In the genomic region with DNA sequence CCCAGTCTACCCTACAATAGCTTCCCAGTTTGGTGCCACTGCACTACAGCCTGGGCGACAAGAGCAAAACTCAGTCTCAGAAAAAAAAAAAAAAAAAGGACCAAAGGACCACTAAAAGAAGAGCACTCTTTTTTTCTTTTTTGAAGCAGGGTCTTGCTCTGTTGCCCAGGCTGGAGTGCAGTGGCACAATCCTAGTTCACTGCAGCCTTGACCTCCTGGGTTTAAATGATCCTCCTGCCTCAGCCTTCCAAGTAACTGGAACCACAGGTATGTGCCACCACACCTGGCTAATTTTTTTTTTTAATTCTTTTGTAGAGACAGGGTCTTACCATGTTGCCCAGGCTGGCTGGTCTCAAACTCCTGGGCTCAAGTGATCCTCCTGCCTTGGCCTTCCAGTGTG, we compare ENCODE assay signal across 2 cellular contexts.
TF ChIP-seq lines count a peak whose summit lies in the region.

No MANE protein-coding gene starts in this region.

TF ChIP-seq in GM23338, 12 proteins besides CTCF, POLR2A, EP300 and RAD21:
- TF ChIP-seq ZNF331 (CRISPR knock-in tag; IDR thresholded peaks at IDR 0.05; ENCODE audit: low read depth) (no peak), NANOG (IDR thresholded peaks at IDR 0.05; ENCODE audit: borderline replicate concordance) (no peak), JUNB (IDR thresholded peaks at IDR 0.05; ENCODE audit: unreplicated experiment) (no peak), CREB1 (CRISPR knock-in tag; IDR thresholded peaks at IDR 0.05; ENCODE audit: low read depth) (no peak), EZH2 (IDR thresholded peaks at IDR 0.05; ENCODE audit: low read depth, unreplicated experiment) (no peak)
- TF ChIP-seq, protein P1, sequence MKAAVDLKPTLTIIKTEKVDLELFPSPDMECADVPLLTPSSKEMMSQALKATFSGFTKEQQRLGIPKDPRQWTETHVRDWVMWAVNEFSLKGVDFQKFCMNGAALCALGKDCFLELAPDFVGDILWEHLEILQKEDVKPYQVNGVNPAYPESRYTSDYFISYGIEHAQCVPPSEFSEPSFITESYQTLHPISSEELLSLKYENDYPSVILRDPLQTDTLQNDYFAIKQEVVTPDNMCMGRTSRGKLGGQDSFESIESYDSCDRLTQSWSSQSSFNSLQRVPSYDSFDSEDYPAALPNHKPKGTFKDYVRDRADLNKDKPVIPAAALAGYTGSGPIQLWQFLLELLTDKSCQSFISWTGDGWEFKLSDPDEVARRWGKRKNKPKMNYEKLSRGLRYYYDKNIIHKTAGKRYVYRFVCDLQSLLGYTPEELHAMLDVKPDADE (IDR thresholded peaks at IDR 0.05) = no peak

TF ChIP-seq in K562, 482 proteins besides CTCF, POLR2A, EP300 and RAD21:
- TF ChIP-seq ZNF444 (CRISPR knock-in tag; IDR thresholded peaks at IDR 0.05) (no peak), SMARCC2 (IDR thresholded peaks at IDR 0.05; ENCODE audit: low read depth) (no peak), BCOR (IDR thresholded peaks at IDR 0.05) (peak; percentile 31; the same call in 1 of the 2 replicates), NEUROD1 (IDR thresholded peaks at IDR 0.05; ENCODE audit: borderline replicate concordance, low read depth, low read length, partially characterized antibody) (no peak), ZFX (CRISPR knock-in tag; IDR thresholded peaks at IDR 0.05) (no peak), MAZ (CRISPR knock-in tag; conservative IDR thresholded peaks at IDR 0.05 in 1 of 2, IDR thresholded peaks at IDR 0.05 in 1 of 2) (no peak), ZNF324 (CRISPR knock-in tag; IDR thresholded peaks at IDR 0.05) (no peak), CTBP1 (IDR thresholded peaks at IDR 0.05; ENCODE audit: borderline replicate concordance) (no peak), HDAC3 (IDR thresholded peaks at IDR 0.05; ENCODE audit: borderline replicate concordance, partially characterized antibody) (no peak), ZNF121 (CRISPR knock-in tag; conservative IDR thresholded peaks at IDR 0.05) (peak; percentile 78), GATAD2A (IDR thresholded peaks at IDR 0.05) (no peak)
- TF ChIP-seq, protein P2, sequence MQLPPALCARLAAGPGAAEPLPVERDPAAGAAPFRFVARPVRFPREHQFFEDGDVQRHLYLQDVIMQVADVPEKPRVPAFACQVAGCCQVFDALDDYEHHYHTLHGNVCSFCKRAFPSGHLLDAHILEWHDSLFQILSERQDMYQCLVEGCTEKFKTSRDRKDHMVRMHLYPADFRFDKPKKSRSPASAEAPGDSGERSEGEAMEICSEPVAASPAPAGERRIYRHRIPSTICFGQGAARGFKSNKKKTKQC (CRISPR knock-in tag; IDR thresholded peaks at IDR 0.05) = no peak
- TF ChIP-seq, protein P3, sequence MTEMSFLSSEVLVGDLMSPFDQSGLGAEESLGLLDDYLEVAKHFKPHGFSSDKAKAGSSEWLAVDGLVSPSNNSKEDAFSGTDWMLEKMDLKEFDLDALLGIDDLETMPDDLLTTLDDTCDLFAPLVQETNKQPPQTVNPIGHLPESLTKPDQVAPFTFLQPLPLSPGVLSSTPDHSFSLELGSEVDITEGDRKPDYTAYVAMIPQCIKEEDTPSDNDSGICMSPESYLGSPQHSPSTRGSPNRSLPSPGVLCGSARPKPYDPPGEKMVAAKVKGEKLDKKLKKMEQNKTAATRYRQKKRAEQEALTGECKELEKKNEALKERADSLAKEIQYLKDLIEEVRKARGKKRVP (CRISPR knock-in tag; IDR thresholded peaks at IDR 0.05) = no peak
- TF ChIP-seq, protein P4, sequence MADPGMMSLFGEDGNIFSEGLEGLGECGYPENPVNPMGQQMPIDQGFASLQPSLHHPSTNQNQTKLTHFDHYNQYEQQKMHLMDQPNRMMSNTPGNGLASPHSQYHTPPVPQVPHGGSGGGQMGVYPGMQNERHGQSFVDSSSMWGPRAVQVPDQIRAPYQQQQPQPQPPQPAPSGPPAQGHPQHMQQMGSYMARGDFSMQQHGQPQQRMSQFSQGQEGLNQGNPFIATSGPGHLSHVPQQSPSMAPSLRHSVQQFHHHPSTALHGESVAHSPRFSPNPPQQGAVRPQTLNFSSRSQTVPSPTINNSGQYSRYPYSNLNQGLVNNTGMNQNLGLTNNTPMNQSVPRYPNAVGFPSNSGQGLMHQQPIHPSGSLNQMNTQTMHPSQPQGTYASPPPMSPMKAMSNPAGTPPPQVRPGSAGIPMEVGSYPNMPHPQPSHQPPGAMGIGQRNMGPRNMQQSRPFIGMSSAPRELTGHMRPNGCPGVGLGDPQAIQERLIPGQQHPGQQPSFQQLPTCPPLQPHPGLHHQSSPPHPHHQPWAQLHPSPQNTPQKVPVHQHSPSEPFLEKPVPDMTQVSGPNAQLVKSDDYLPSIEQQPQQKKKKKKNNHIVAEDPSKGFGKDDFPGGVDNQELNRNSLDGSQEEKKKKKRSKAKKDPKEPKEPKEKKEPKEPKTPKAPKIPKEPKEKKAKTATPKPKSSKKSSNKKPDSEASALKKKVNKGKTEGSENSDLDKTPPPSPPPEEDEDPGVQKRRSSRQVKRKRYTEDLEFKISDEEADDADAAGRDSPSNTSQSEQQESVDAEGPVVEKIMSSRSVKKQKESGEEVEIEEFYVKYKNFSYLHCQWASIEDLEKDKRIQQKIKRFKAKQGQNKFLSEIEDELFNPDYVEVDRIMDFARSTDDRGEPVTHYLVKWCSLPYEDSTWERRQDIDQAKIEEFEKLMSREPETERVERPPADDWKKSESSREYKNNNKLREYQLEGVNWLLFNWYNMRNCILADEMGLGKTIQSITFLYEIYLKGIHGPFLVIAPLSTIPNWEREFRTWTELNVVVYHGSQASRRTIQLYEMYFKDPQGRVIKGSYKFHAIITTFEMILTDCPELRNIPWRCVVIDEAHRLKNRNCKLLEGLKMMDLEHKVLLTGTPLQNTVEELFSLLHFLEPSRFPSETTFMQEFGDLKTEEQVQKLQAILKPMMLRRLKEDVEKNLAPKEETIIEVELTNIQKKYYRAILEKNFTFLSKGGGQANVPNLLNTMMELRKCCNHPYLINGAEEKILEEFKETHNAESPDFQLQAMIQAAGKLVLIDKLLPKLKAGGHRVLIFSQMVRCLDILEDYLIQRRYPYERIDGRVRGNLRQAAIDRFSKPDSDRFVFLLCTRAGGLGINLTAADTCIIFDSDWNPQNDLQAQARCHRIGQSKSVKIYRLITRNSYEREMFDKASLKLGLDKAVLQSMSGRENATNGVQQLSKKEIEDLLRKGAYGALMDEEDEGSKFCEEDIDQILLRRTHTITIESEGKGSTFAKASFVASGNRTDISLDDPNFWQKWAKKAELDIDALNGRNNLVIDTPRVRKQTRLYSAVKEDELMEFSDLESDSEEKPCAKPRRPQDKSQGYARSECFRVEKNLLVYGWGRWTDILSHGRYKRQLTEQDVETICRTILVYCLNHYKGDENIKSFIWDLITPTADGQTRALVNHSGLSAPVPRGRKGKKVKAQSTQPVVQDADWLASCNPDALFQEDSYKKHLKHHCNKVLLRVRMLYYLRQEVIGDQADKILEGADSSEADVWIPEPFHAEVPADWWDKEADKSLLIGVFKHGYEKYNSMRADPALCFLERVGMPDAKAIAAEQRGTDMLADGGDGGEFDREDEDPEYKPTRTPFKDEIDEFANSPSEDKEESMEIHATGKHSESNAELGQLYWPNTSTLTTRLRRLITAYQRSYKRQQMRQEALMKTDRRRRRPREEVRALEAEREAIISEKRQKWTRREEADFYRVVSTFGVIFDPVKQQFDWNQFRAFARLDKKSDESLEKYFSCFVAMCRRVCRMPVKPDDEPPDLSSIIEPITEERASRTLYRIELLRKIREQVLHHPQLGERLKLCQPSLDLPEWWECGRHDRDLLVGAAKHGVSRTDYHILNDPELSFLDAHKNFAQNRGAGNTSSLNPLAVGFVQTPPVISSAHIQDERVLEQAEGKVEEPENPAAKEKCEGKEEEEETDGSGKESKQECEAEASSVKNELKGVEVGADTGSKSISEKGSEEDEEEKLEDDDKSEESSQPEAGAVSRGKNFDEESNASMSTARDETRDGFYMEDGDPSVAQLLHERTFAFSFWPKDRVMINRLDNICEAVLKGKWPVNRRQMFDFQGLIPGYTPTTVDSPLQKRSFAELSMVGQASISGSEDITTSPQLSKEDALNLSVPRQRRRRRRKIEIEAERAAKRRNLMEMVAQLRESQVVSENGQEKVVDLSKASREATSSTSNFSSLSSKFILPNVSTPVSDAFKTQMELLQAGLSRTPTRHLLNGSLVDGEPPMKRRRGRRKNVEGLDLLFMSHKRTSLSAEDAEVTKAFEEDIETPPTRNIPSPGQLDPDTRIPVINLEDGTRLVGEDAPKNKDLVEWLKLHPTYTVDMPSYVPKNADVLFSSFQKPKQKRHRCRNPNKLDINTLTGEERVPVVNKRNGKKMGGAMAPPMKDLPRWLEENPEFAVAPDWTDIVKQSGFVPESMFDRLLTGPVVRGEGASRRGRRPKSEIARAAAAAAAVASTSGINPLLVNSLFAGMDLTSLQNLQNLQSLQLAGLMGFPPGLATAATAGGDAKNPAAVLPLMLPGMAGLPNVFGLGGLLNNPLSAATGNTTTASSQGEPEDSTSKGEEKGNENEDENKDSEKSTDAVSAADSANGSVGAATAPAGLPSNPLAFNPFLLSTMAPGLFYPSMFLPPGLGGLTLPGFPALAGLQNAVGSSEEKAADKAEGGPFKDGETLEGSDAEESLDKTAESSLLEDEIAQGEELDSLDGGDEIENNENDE (IDR thresholded peaks at IDR 0.05; ENCODE audit: low read depth, low read length) = no peak
